17 cellular contexts compared by ENCODE assay signal in genomic region chr5:78783434-78784130, GRCh38.
"Had no signal": no experiment of that assay in that cellular context is flagged by ENCODE, and none has a peak within 500 bp of the region (broad histone marks: within the 10 kb centered on the region; RNA-seq: fewer than 3 reads in every experiment).

No MANE protein-coding gene starts in this region.

- H3K27me3 Mint-ChIP-seq: activated CD4-positive, alpha-beta T cell treated with anti-CD3 and anti-CD28 coated beads, Interleukin-2, amount 10 ng/mL, durations not matched to agents 24 days and 14 days; activated naive CD8-positive, alpha-beta T cell treated with anti-CD3 and anti-CD28 coated beads for 36 hours; naive thymus-derived CD4-positive, alpha-beta T cell; type B pancreatic cell had no signal

- H3K36me3 ChIP-seq: cardiac muscle cell, ovary had no signal

- DNase-seq: activated CD4-positive, alpha-beta T cell treated with anti-CD3 and anti-CD28 coated beads, Interleukin-2, amount 10 ng/mL, durations not matched to agents 24 days and 14 days; activated CD8-positive, alpha-beta memory T cell treated with anti-CD3 and anti-CD28 coated beads for 24 hours; activated CD8-positive, alpha-beta memory T cell treated with anti-CD3 and anti-CD28 coated beads, Interleukin-2, amount 50 U/mL, for 48 hours; activated naive CD8-positive, alpha-beta T cell treated with anti-CD3 and anti-CD28 coated beads for 36 hours; amniotic stem cell; dorsolateral prefrontal cortex; endodermal cell; erythroblast; mesenchymal stem cell; naive thymus-derived CD4-positive, alpha-beta T cell; ovary; psoas muscle; right cardiac atrium; testis had no signal

- H3K9me3 Mint-ChIP-seq: activated CD4-positive, alpha-beta T cell treated with anti-CD3 and anti-CD28 coated beads, Interleukin-2, amount 10 ng/mL, durations not matched to agents 24 days and 14 days; T-helper 1 cell treated with Interleukin-12 subunit alpha and Interleukin-12 subunit beta and Interleukin-4 antibody, amounts not matched to agents 30 μg/mL and 1 μg/mL, for 36 hours had no signal

- H3K4me1 ChIP-seq: psoas muscle, testis had no signal

- H3K27ac Mint-ChIP-seq: activated CD4-positive, alpha-beta T cell treated with anti-CD3 and anti-CD28 coated beads, Interleukin-2, amount 10 ng/mL, durations not matched to agents 24 days and 14 days; activated naive CD8-positive, alpha-beta T cell treated with anti-CD3 and anti-CD28 coated beads for 36 hours; endodermal cell; naive thymus-derived CD4-positive, alpha-beta T cell; T-helper 1 cell treated with Interleukin-12 subunit alpha and Interleukin-12 subunit beta and Interleukin-4 antibody, amounts not matched to agents 30 μg/mL and 1 μg/mL, for 36 hours; type B pancreatic cell had no signal

- H3K27me3 ChIP-seq: cardiac muscle cell, dorsolateral prefrontal cortex, ovary, testis had no signal

- H3K4me3 Mint-ChIP-seq: activated CD4-positive, alpha-beta T cell treated with anti-CD3 and anti-CD28 coated beads, Interleukin-2, amount 10 ng/mL, durations not matched to agents 24 days and 14 days; activated naive CD8-positive, alpha-beta T cell treated with anti-CD3 and anti-CD28 coated beads for 36 hours; endodermal cell; naive thymus-derived CD4-positive, alpha-beta T cell; T-helper 1 cell treated with Interleukin-12 subunit alpha and Interleukin-12 subunit beta and Interleukin-4 antibody, amounts not matched to agents 30 μg/mL and 1 μg/mL, for 36 hours; type B pancreatic cell had no signal

- H3K4me3 ChIP-seq: cardiac muscle cell, dorsolateral prefrontal cortex, ovary, psoas muscle, testis had no signal

- H3K27ac ChIP-seq: cardiac muscle cell, dorsolateral prefrontal cortex, ovary, psoas muscle, testis had no signal

- H3K4me1 Mint-ChIP-seq: activated CD4-positive, alpha-beta T cell treated with anti-CD3 and anti-CD28 coated beads, Interleukin-2, amount 10 ng/mL, durations not matched to agents 24 days and 14 days; activated naive CD8-positive, alpha-beta T cell treated with anti-CD3 and anti-CD28 coated beads for 36 hours had no signal

- H3K9me3 ChIP-seq: ovary, psoas muscle, testis had no signal

- ATAC-seq: naive thymus-derived CD4-positive, alpha-beta T cell; psoas muscle; right cardiac atrium had no signal
